Comparison of ENCODE assay signal across 27 cellular contexts in genomic region chr5:14369780-14370179, GRCh38.
"Had no signal": no experiment of that assay in that cellular context is flagged by ENCODE, and none has a peak within 500 bp of the region (broad histone marks: within the 10 kb centered on the region; RNA-seq: fewer than 3 reads in every experiment).

No MANE protein-coding gene starts in this region.

- H3K27me3 ChIP-seq: body of pancreas, gastroesophageal sphincter, uterus had no signal

- H3K4me3 ChIP-seq: body of pancreas, coronary artery, gastroesophageal sphincter, thoracic aorta, uterus had no signal

- ATAC-seq: activated CD4-positive, CD25-positive, alpha-beta regulatory T cell treated with anti-CD3 and anti-CD28 coated beads, Interleukin-2, amount 50 U/mL, for 24 hours; body of pancreas; effector memory CD8-positive, alpha-beta T cell; gastroesophageal sphincter; left colon; right cardiac atrium had no signal

- H3K4me1 Mint-ChIP-seq: mesothelial cell of epicardium had no signal

- H3K27ac Mint-ChIP-seq: activated CD4-positive, alpha-beta memory T cell treated with anti-CD3 and anti-CD28 coated beads, Interleukin-2, amount 10 ng/mL, durations not matched to agents 7 days and 5 days; activated naive CD4-positive, alpha-beta T cell treated with anti-CD3 and anti-CD28 coated beads, Interleukin-2, amount 10 ng/mL, durations not matched to agents 7 days and 5 days; activated T-cell treated with anti-CD3 and anti-CD28 coated beads, Interleukin-2, amount 50 U/mL, for 24 hours; effector memory CD8-positive, alpha-beta T cell; mesothelial cell of epicardium; T-helper 1 cell treated with Interleukin-12 subunit alpha and Interleukin-12 subunit beta and Interleukin-4 antibody, amounts not matched to agents 30 μg/mL and 1 μg/mL, for 36 hours; type B pancreatic cell had no signal

- H3K36me3 ChIP-seq: uterus had no signal

- H3K27ac ChIP-seq: body of pancreas, coronary artery, gastroesophageal sphincter, uterus, WERI-Rb-1 had no signal

- H3K4me3 Mint-ChIP-seq: activated CD4-positive, alpha-beta memory T cell treated with anti-CD3 and anti-CD28 coated beads, Interleukin-2, amount 10 ng/mL, durations not matched to agents 7 days and 5 days; activated naive CD4-positive, alpha-beta T cell treated with anti-CD3 and anti-CD28 coated beads, Interleukin-2, amount 10 ng/mL, durations not matched to agents 7 days and 5 days; activated T-cell treated with anti-CD3 and anti-CD28 coated beads, Interleukin-2, amount 50 U/mL, for 24 hours; effector memory CD8-positive, alpha-beta T cell; mesothelial cell of epicardium; T-helper 1 cell treated with Interleukin-12 subunit alpha and Interleukin-12 subunit beta and Interleukin-4 antibody, amounts not matched to agents 30 μg/mL and 1 μg/mL, for 36 hours; type B pancreatic cell had no signal

- DNase-seq: activated CD4-positive, alpha-beta memory T cell treated with anti-CD3 and anti-CD28 coated beads, Interleukin-2, amount 10 ng/mL, durations not matched to agents 7 days and 5 days; activated CD4-positive, alpha-beta T cell treated with anti-CD3 and anti-CD28 coated beads for 48 hours; activated CD8-positive, alpha-beta memory T cell treated with anti-CD3 and anti-CD28 coated beads, Interleukin-2, amount 50 U/mL, for 48 hours; activated gamma-delta T cell; activated naive CD4-positive, alpha-beta T cell treated with anti-CD3 and anti-CD28 coated beads, Interleukin-2, amount 10 ng/mL, durations not matched to agents 7 days and 5 days; activated T-cell treated with anti-CD3 and anti-CD28 coated beads, Interleukin-2, amount 50 U/mL, for 24 hours; body of pancreas; cerebellar nuclear complex; effector memory CD8-positive, alpha-beta T cell; hippocampal formation; kidney; left colon; naive B cell; right cardiac atrium; stimulated activated CD4-positive, alpha-beta T cell treated with anti-CD3 and anti-CD28 coated beads, Interleukin-15, amount 100 ng/mL, for 24 hours; stimulated activated naive CD4-positive, alpha-beta T cell; SW 1271; T1000; uterus; WERI-Rb-1 had no signal

- H3K4me1 ChIP-seq: gastroesophageal sphincter, uterus had no signal

- H3K36me3 Mint-ChIP-seq: activated naive CD4-positive, alpha-beta T cell treated with anti-CD3 and anti-CD28 coated beads, Interleukin-2, amount 10 ng/mL, durations not matched to agents 7 days and 5 days had no signal

- H3K27me3 Mint-ChIP-seq: activated CD4-positive, alpha-beta memory T cell treated with anti-CD3 and anti-CD28 coated beads, Interleukin-2, amount 10 ng/mL, durations not matched to agents 7 days and 5 days; activated T-cell treated with anti-CD3 and anti-CD28 coated beads, Interleukin-2, amount 50 U/mL, for 24 hours; effector memory CD8-positive, alpha-beta T cell; naive B cell; type B pancreatic cell had no signal

- H3K9me3 Mint-ChIP-seq: activated CD4-positive, alpha-beta memory T cell treated with anti-CD3 and anti-CD28 coated beads, Interleukin-2, amount 10 ng/mL, durations not matched to agents 7 days and 5 days; activated naive CD4-positive, alpha-beta T cell treated with anti-CD3 and anti-CD28 coated beads, Interleukin-2, amount 10 ng/mL, durations not matched to agents 7 days and 5 days; activated T-cell treated with anti-CD3 and anti-CD28 coated beads, Interleukin-2, amount 50 U/mL, for 24 hours; effector memory CD8-positive, alpha-beta T cell; mesothelial cell of epicardium; naive B cell; T-helper 1 cell treated with Interleukin-12 subunit alpha and Interleukin-12 subunit beta and Interleukin-4 antibody, amounts not matched to agents 30 μg/mL and 1 μg/mL, for 36 hours; type B pancreatic cell had no signal
